In genomic region chr9:98255578-98256296, GRCh38 we compare ENCODE assay signal across 1 cellular context.
TF ChIP-seq lines count a peak whose summit lies in the region.

A gene with protein sequence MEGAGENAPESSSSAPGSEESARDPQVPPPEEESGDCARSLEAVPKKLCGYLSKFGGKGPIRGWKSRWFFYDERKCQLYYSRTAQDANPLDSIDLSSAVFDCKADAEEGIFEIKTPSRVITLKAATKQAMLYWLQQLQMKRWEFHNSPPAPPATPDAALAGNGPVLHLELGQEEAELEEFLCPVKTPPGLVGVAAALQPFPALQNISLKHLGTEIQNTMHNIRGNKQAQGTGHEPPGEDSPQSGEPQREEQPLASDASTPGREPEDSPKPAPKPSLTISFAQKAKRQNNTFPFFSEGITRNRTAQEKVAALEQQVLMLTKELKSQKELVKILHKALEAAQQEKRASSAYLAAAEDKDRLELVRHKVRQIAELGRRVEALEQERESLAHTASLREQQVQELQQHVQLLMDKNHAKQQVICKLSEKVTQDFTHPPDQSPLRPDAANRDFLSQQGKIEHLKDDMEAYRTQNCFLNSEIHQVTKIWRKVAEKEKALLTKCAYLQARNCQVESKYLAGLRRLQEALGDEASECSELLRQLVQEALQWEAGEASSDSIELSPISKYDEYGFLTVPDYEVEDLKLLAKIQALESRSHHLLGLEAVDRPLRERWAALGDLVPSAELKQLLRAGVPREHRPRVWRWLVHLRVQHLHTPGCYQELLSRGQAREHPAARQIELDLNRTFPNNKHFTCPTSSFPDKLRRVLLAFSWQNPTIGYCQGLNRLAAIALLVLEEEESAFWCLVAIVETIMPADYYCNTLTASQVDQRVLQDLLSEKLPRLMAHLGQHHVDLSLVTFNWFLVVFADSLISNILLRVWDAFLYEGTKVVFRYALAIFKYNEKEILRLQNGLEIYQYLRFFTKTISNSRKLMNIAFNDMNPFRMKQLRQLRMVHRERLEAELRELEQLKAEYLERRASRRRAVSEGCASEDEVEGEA (minus strand): TSS chr9:98255649. CDS start chr9:98255541, 108 bp downstream.

TF ChIP-seq in K562, 482 proteins besides CTCF, POLR2A, EP300 and RAD21 (continued from another document and continues in another):
- TF ChIP-seq MGA (IDR thresholded peaks at IDR 0.05), result peak; percentile 34; the same call in 1 of the 2 replicates
- TF ChIP-seq HEY1 (CRISPR knock-in tag; IDR thresholded peaks at IDR 0.05; ENCODE audit: borderline replicate concordance), result no peak
- peak; percentile 88 for TF ChIP-seq DIDO1 (tag; IDR thresholded peaks at IDR 0.05; ENCODE audit: low read depth)
- TF ChIP-seq PRPF4 (IDR thresholded peaks at IDR 0.05; ENCODE audit: insufficient read depth, low read depth, low read length, poor library complexity, severe bottlenecking), result no peak
- peak; percentile 77 for TF ChIP-seq KLF13 (tag; IDR thresholded peaks at IDR 0.05; ENCODE audit: borderline replicate concordance, low read depth)
- peak; percentile 97 for TF ChIP-seq CTBP1 (IDR thresholded peaks at IDR 0.05; ENCODE audit: borderline replicate concordance)
- TF ChIP-seq CC2D1A (IDR thresholded peaks at IDR 0.05), result peak; percentile 11; the same call in 1 of the 2 replicates
- no peak for TF ChIP-seq ZNF436 (CRISPR knock-in tag; IDR thresholded peaks at IDR 0.05)
- no peak for TF ChIP-seq RBM39 (optimal IDR thresholded peaks at IDR 0.05; ENCODE audit: low read depth, low read length)
- no peak for TF ChIP-seq SNRNP70 (optimal IDR thresholded peaks at IDR 0.05; ENCODE audit: low read depth, low read length)
- TF ChIP-seq ETS1 (conservative IDR thresholded peaks at IDR 0.05; ENCODE audit: control insufficient read depth, low read depth, low read length), result peak; percentile 64; the same call in 1 of the 2 replicates
- TF ChIP-seq CXXC5 (CRISPR knock-in tag; IDR thresholded peaks at IDR 0.05), result peak; percentile 91
- TF ChIP-seq ZC3H8 (IDR thresholded peaks at IDR 0.05), result no peak
- TF ChIP-seq HDAC8 (tag; IDR thresholded peaks at IDR 0.05), result no peak
- no peak for TF ChIP-seq ILK (tag; IDR thresholded peaks at IDR 0.05; ENCODE audit: borderline replicate concordance, low read depth)
- TF ChIP-seq TAF1 (IDR thresholded peaks at IDR 0.05; ENCODE audit: control insufficient read depth, extremely low read depth, insufficient read depth, low read length, severe bottlenecking), result peak; percentile 58
- 0 out of 2 replicates have a peak, but pooled peaks have one; percentile 30 for TF ChIP-seq PTBP1 (IDR thresholded peaks at IDR 0.05; ENCODE audit: low read depth, low read length)
- TF ChIP-seq, protein P1, sequence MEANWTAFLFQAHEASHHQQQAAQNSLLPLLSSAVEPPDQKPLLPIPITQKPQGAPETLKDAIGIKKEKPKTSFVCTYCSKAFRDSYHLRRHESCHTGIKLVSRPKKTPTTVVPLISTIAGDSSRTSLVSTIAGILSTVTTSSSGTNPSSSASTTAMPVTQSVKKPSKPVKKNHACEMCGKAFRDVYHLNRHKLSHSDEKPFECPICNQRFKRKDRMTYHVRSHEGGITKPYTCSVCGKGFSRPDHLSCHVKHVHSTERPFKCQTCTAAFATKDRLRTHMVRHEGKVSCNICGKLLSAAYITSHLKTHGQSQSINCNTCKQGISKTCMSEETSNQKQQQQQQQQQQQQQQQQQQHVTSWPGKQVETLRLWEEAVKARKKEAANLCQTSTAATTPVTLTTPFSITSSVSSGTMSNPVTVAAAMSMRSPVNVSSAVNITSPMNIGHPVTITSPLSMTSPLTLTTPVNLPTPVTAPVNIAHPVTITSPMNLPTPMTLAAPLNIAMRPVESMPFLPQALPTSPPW (CRISPR knock-in tag; IDR thresholded peaks at IDR 0.05), result peak; percentile 43
- TF ChIP-seq, protein P2, sequence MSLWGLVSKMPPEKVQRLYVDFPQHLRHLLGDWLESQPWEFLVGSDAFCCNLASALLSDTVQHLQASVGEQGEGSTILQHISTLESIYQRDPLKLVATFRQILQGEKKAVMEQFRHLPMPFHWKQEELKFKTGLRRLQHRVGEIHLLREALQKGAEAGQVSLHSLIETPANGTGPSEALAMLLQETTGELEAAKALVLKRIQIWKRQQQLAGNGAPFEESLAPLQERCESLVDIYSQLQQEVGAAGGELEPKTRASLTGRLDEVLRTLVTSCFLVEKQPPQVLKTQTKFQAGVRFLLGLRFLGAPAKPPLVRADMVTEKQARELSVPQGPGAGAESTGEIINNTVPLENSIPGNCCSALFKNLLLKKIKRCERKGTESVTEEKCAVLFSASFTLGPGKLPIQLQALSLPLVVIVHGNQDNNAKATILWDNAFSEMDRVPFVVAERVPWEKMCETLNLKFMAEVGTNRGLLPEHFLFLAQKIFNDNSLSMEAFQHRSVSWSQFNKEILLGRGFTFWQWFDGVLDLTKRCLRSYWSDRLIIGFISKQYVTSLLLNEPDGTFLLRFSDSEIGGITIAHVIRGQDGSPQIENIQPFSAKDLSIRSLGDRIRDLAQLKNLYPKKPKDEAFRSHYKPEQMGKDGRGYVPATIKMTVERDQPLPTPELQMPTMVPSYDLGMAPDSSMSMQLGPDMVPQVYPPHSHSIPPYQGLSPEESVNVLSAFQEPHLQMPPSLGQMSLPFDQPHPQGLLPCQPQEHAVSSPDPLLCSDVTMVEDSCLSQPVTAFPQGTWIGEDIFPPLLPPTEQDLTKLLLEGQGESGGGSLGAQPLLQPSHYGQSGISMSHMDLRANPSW (CRISPR knock-in tag; IDR thresholded peaks at IDR 0.05), result no peak
- TF ChIP-seq MIER1 (IDR thresholded peaks at IDR 0.05; ENCODE audit: low read depth), result no peak
- peak; percentile 58; the same call in 1 of the 2 replicates for TF ChIP-seq ZBTB17 (CRISPR knock-in tag; IDR thresholded peaks at IDR 0.05)
- no peak for TF ChIP-seq FOXK1 (CRISPR knock-in tag; IDR thresholded peaks at IDR 0.05; ENCODE audit: borderline replicate concordance)
- TF ChIP-seq ZFP36 (IDR thresholded peaks at IDR 0.05; ENCODE audit: low read depth, low read length, partially characterized antibody), result no peak
- no peak for TF ChIP-seq SP2 (IDR thresholded peaks at IDR 0.05; ENCODE audit: extremely low read depth, low read depth, low read length, poor library complexity, severe bottlenecking)
- TF ChIP-seq, protein P3, sequence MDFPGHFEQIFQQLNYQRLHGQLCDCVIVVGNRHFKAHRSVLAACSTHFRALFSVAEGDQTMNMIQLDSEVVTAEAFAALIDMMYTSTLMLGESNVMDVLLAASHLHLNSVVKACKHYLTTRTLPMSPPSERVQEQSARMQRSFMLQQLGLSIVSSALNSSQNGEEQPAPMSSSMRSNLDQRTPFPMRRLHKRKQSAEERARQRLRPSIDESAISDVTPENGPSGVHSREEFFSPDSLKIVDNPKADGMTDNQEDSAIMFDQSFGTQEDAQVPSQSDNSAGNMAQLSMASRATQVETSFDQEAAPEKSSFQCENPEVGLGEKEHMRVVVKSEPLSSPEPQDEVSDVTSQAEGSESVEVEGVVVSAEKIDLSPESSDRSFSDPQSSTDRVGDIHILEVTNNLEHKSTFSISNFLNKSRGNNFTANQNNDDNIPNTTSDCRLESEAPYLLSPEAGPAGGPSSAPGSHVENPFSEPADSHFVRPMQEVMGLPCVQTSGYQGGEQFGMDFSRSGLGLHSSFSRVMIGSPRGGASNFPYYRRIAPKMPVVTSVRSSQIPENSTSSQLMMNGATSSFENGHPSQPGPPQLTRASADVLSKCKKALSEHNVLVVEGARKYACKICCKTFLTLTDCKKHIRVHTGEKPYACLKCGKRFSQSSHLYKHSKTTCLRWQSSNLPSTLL (IDR thresholded peaks at IDR 0.05), result no peak
- 0 out of 2 replicates have a peak, but pooled peaks have one; percentile 11 for TF ChIP-seq PHTF2 (CRISPR knock-in tag; IDR thresholded peaks at IDR 0.05)
- TF ChIP-seq RCOR1 (IDR thresholded peaks at IDR 0.05; ENCODE audit: borderline replicate concordance in 1 of 2, low read depth in 2 of 2, low read length in 2 of 2), result peak in 1 of 2 experiments; percentile 25; a peak in 1 of 4 replicates
- peak; percentile 75; the same call in 1 of the 2 replicates for TF ChIP-seq ZNF197 (CRISPR knock-in tag; IDR thresholded peaks at IDR 0.05; ENCODE audit: low read depth)
- TF ChIP-seq SP1 (CRISPR knock-in tag; IDR thresholded peaks at IDR 0.05), result peak; percentile 92
- TF ChIP-seq POLR3G (IDR thresholded peaks at IDR 0.05; ENCODE audit: extremely low read depth, insufficient read length, insufficient replicate concordance), result no peak
- TF ChIP-seq, protein P4, sequence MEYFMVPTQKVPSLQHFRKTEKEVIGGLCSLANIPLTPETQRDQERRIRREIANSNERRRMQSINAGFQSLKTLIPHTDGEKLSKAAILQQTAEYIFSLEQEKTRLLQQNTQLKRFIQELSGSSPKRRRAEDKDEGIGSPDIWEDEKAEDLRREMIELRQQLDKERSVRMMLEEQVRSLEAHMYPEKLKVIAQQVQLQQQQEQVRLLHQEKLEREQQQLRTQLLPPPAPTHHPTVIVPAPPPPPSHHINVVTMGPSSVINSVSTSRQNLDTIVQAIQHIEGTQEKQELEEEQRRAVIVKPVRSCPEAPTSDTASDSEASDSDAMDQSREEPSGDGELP (CRISPR knock-in tag; IDR thresholded peaks at IDR 0.05; ENCODE audit: borderline replicate concordance), result peak; percentile 100
- TF ChIP-seq HMG20A (CRISPR knock-in tag; conservative IDR thresholded peaks at IDR 0.05), result no peak
- TF ChIP-seq NRF1 (conservative IDR thresholded peaks at IDR 0.05 in 1 of 2, IDR thresholded peaks at IDR 0.05 in 1 of 2), result peak; percentile 64 to 71
- no peak for TF ChIP-seq WHSC1 (IDR thresholded peaks at IDR 0.05; ENCODE audit: low read length)
